In the genomic region with DNA sequence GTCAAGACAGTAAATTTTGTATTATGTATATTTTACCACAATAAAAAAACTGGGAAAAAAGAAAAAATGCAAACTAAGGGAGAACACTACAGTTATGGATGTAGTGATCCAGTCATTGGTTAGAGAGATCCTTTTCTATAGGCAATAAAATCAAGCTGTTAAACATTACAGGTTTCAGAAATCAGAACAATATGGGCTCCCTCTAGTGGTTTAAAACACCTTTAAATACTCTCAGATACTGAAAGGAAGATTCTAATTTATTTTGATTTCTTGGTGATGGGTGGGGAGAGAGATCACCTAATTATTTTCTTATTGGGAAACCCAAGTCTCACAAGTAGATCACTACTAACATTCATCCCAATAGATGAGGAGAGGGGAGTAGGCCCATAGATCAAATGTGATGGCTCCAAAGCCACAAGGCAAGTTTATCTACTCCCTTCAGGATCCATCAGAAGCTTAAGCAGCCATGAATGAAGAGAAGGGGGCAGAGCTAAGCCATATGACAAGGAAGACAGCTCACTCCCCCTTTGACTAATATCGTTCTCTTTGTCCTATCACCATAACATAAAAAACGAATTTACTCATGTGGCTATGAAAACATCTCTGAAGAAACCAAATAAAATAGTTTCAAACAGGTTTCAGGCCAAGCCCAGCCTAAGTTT, we compare ENCODE assay signal across 8 cellular contexts.
DNase-seq lines count a peak whose midpoint lies in the region; ATAC-seq and TF ChIP-seq lines count a peak whose summit lies in the region.

No MANE protein-coding gene starts in this region.

- intact Hi-C loops in MCF 10A (cut with micrococcal nuclease) = loop anchor here (1.0 to 5.0 kb wide), 3 partner anchors 280 to 541 kb away; no protein-coding TSS in a partner anchor

- H3K36me3 Mint-ChIP-seq in MCF 10A (ENCODE audit: insufficient read depth, unreplicated experiment) = no peaks in the 10 kb centered on the region

- H3K4me1 Mint-ChIP-seq in MCF 10A (ENCODE audit: insufficient read depth, unreplicated experiment) = peaks cover 4% of the 10 kb centered on the region

- DNase-seq in NCI-H2196 (lab: John Stamatoyannopoulos, UW; ENCODE audit: unreplicated experiment) (peak; percentile 4), NCI-H2196 treated with DMSO at 0.1 percent for 48 hours (lab: John Stamatoyannopoulos, UW; ENCODE audit: unreplicated experiment) (no peak), NCI-H460 (ENCODE audit: extremely low read depth, low read depth) (peak; percentile 17), MCF 10A (ENCODE audit: unreplicated experiment) (peak; percentile 37), lung microvascular endothelial cell (ENCODE audit: low read depth in 2 of 2) (peak; percentile 67 to 75), retina (no peak), T1000 (lab: John Stamatoyannopoulos, UW) (no peak)

- no peaks in the 10 kb centered on the region for H3K27me3 Mint-ChIP-seq in MCF 10A (ENCODE audit: insufficient read depth, unreplicated experiment)

- CTCF ChIA-PET in MCF 10A (lab: Yijun Ruan, JAX) = interaction anchor here (0.6 to 5.3 kb wide), 38 partner anchors 8 to 1078 kb away, joined by 3 to 98 read pairs (median 4); no protein-coding TSS in a partner anchor

- H3K4me3 Mint-ChIP-seq in MCF 10A (ENCODE audit: unreplicated experiment) = no peak overlapping the region

- ATAC-seq in GM21529 (IDR thresholded peaks at IDR 0.05; ENCODE audit: unreplicated experiment) = no peak

- no TSS peak for BruUV-seq in MCF 10A (replicated peaks; lab: Mats Ljungman, UMichigan)

- H3K9me3 Mint-ChIP-seq in MCF 10A (ENCODE audit: unreplicated experiment) = no peaks in the 10 kb centered on the region

- POLR2A ChIA-PET in MCF 10A (lab: Yijun Ruan, JAX) = interaction anchor here (0.6 to 1.9 kb wide), 2 partner anchors 323 to 341 kb away, joined by 3 to 6 read pairs; no protein-coding TSS in a partner anchor

- peak; percentile 51 for TF ChIP-seq CTCF in MCF 10A (IDR thresholded peaks at IDR 0.05; ENCODE audit: unreplicated experiment)

- no peak overlapping the region for H3K27ac Mint-ChIP-seq in MCF 10A (ENCODE audit: low read depth, unreplicated experiment)

Comparison
In these comparisons a context has a peak if more than half of its experiments do, and no peak if none do; other contexts are left out.
1. DNase-seq: peak in NCI-H2196 (single experiment), NCI-H460 (single experiment), MCF 10A (single experiment) and lung microvascular endothelial cell (2 of 2); none in NCI-H2196 treated with DMSO at 0.1 percent for 48 hours (single experiment), retina (single experiment) and T1000 (single experiment).